Comparison of ENCODE assay signal across 25 cellular contexts in the genomic region with DNA sequence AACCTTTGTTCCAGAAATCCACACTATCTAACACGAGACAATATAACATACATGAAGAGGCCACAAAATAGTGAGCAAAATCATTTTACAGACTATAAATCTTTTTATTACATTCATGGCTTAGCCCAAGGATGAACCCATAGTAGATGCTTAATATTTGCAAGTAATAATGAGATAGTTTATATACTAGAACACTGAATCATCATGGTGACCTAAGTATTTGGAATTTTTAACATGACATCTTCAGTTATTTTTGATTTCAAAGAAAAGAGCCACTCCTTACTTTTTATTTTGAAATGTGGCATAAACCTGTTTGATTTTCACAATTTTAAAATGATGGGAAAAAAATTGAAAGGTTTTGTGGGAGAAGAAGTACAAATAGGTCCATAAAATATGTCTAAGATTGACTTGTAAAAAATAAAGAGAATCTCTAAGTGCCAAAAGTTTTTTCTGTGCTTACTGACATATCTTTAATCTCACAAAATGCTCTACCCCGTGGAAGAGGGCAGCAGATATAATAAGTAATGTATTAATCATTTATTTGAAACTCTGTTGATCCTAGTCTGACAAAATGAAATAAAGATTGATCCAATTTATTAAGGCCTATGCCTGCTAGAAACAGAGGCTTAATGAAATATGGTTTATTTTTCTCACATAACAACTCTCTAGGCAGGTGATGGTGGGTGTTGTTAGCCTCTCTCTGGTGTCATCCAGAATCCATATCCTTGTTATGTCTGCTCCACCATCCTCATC.
"Had no signal": no experiment of that assay in that cellular context is flagged by ENCODE, and none has a peak within 500 bp of the region (broad histone marks: within the 10 kb centered on the region; RNA-seq: fewer than 3 reads in every experiment).

No MANE protein-coding gene starts in this region.

- ATAC-seq: activated CD8-positive, alpha-beta memory T cell treated with anti-CD3 and anti-CD28 coated beads, Interleukin-2, amount 10 ng/mL, durations not matched to agents 7 days and 5 days; activated CD8-positive, alpha-beta T cell treated with anti-CD3 and anti-CD28 coated beads for 36 hours; gastrocnemius medialis; left ventricle myocardium superior; mucosa of descending colon; T-cell had no signal

- H3K27ac ChIP-seq: ascending aorta, brain microvascular endothelial cell, gastrocnemius medialis, sigmoid colon, spleen, thoracic aorta, upper lobe of left lung, WERI-Rb-1 had no signal

- H3K4me1 ChIP-seq: ascending aorta, gastrocnemius medialis, sigmoid colon, spleen had no signal

- H3K9me3 ChIP-seq: ascending aorta, gastrocnemius medialis, mucosa of descending colon, sigmoid colon, thoracic aorta, upper lobe of left lung had no signal

- H3K4me3 ChIP-seq: ascending aorta, gastrocnemius medialis, mucosa of descending colon, sigmoid colon, spleen, thoracic aorta, upper lobe of left lung had no signal

- DNase-seq: activated CD4-positive, alpha-beta T cell treated with anti-CD3 and anti-CD28 coated beads, Interleukin-2, amount 10 ng/mL, durations not matched to agents 7 days and 5 days; activated CD4-positive, CD25-positive, alpha-beta regulatory T cell treated with anti-CD3 and anti-CD28 coated beads, Interleukin-2, amount 50 U/mL, for 72 hours; activated CD8-positive, alpha-beta memory T cell treated with anti-CD3 and anti-CD28 coated beads, Interleukin-2, amount 10 ng/mL, durations not matched to agents 7 days and 5 days; activated CD8-positive, alpha-beta T cell treated with anti-CD3 and anti-CD28 coated beads for 36 hours; activated gamma-delta T cell; activated T-cell treated with anti-CD3 and anti-CD28 coated beads for 4 hours; brain microvascular endothelial cell; central memory CD4-positive, alpha-beta T cell; dermis blood vessel endothelial cell; effector CD8-positive, alpha-beta T cell; gastrocnemius medialis; hippocampal formation; left ventricle myocardium superior; mucosa of descending colon; naive B cell; occipital lobe; sigmoid colon; spleen; stimulated activated CD4-positive, alpha-beta T cell treated with anti-CD3 and anti-CD28 coated beads, Interleukin-4, amount 100 ng/mL, for 1 hour; stimulated activated naive CD4-positive, alpha-beta T cell; T-cell; upper lobe of left lung; WERI-Rb-1 had no signal

- H3K36me3 ChIP-seq: ascending aorta, brain microvascular endothelial cell, gastrocnemius medialis, sigmoid colon, spleen, thoracic aorta, upper lobe of left lung, WERI-Rb-1 had no signal

- H3K27me3 ChIP-seq: ascending aorta, brain microvascular endothelial cell, gastrocnemius medialis, sigmoid colon, spleen, upper lobe of left lung had no signal
